In genomic region chr1:107748529-107748928, GRCh38 we compare ENCODE assay signal across 8 cellular contexts.
DNase-seq lines count a peak whose midpoint lies in the region; ATAC-seq, FAIRE-seq and TF ChIP-seq lines count a peak whose summit lies in the region.

No MANE protein-coding gene starts in this region.

- no peak overlapping the region for H3K23ac ChIP-seq in neuronal stem cell (ENCODE audit: low read depth, low read length, poor library complexity)

- no peaks in the 10 kb centered on the region for H3K36me3 ChIP-seq in neuronal stem cell (replicated peaks in 1 of 2; ENCODE audit: control insufficient read depth in 2 of 2, insufficient read depth in 2 of 2, low read length in 2 of 2)

- no peak overlapping the region for H2BK120ac ChIP-seq in neuronal stem cell (ENCODE audit: low read depth, low read length)

- no peak overlapping the region for H3K4ac ChIP-seq in neuronal stem cell (ENCODE audit: low read length)

- ATAC-seq in HG03354 (IDR thresholded peaks at IDR 0.05; ENCODE audit: poor library complexity, severe bottlenecking, unreplicated experiment) (no peak), HG03097 (IDR thresholded peaks at IDR 0.05; ENCODE audit: low FRiP score, unreplicated experiment) (no peak)

- no peak overlapping the region for H2BK5ac ChIP-seq in neuronal stem cell (ENCODE audit: low read length)

- no CpG with 5 or more reads among the region's 2 CpGs for WGBS in neuronal stem cell (ENCODE audit: extremely low coverage in 2 of 2, insufficient read length in 2 of 2, insufficient replicate concordance in 1 of 2), 2 donors

- TF ChIP-seq CTCF in 22Rv1 (IDR thresholded peaks at IDR 0.05) (peak; percentile 73), fibroblast of the aortic adventitia (IDR thresholded peaks at IDR 0.05; ENCODE audit: insufficient read depth, low read length) (peak; percentile 29)

- no peak overlapping the region for H3K27ac ChIP-seq in 22Rv1
- H3K27ac ChIP-seq in neuronal stem cell (replicated peaks; ENCODE audit: low read length), result no peak overlapping the region

- no peaks in the 10 kb centered on the region for H3K9me3 ChIP-seq in neuronal stem cell (replicated peaks in 1 of 2; ENCODE audit: control insufficient read depth in 2 of 2, insufficient read depth in 1 of 2, low read depth in 1 of 2, low read length in 2 of 2)

- no peak overlapping the region for H2BK15ac ChIP-seq in neuronal stem cell (ENCODE audit: low read length)

- H3K9ac ChIP-seq in neuronal stem cell (ENCODE audit: low read depth, low read length, poor library complexity), result no peak overlapping the region

- H4K8ac ChIP-seq in neuronal stem cell (ENCODE audit: low read depth, low read length), result no peak overlapping the region

- peak; percentile 86 for FAIRE-seq in RCC 7860 (lab: Jason Lieb, UNC)

- peak; percentile 41 for DNase-seq in H4 (ENCODE audit: low spot score)
- DNase-seq in RCC 7860 (ENCODE audit: low spot score), result peak; percentile 32
- peak; percentile 14 for DNase-seq in fibroblast of the aortic adventitia (ENCODE audit: low read depth)
- DNase-seq in neuronal stem cell (ENCODE audit: low spot score), result no peak
- no peak for DNase-seq in activated CD4-positive, alpha-beta T cell treated with anti-CD3 and anti-CD28 coated beads for 1 hour

- no peak overlapping the region for H3K14ac ChIP-seq in neuronal stem cell (ENCODE audit: low read length)

- H3K4me3 ChIP-seq in fibroblast of the aortic adventitia (ENCODE audit: low read depth, low read length) (no peak overlapping the region), neuronal stem cell (ENCODE audit: low read length in 2 of 2) (no peak overlapping the region)

- H2BK12ac ChIP-seq in neuronal stem cell (ENCODE audit: low read length), result no peak overlapping the region

- H3K4me1 ChIP-seq in neuronal stem cell (ENCODE audit: control insufficient read depth in 2 of 2, insufficient read depth in 1 of 2, low read depth in 1 of 2, low read length in 2 of 2), result no peaks in the 10 kb centered on the region

- no peak overlapping the region for H2AFZ ChIP-seq in neuronal stem cell (ENCODE audit: low read length)

- no peak overlapping the region for H2AK5ac ChIP-seq in neuronal stem cell (ENCODE audit: low read depth, low read length)

- no peaks in the 10 kb centered on the region for H3K27me3 ChIP-seq in neuronal stem cell (ENCODE audit: control insufficient read depth in 3 of 3, insufficient read depth in 3 of 3, low read depth in 1 of 3, low read length in 3 of 3)

- H4K91ac ChIP-seq in neuronal stem cell (ENCODE audit: low read depth, low read length, poor library complexity), result no peak overlapping the region

- no peaks in the 10 kb centered on the region for H3K79me1 ChIP-seq in neuronal stem cell (ENCODE audit: low read depth, low read length)

- H3K4me2 ChIP-seq in neuronal stem cell (ENCODE audit: insufficient read depth, low read length, poor library complexity, severe bottlenecking), result no peak overlapping the region

- H3K18ac ChIP-seq in neuronal stem cell (ENCODE audit: low read length), result no peak overlapping the region

Comparison
In these comparisons a context has a peak if more than half of its experiments do, and no peak if none do; other contexts are left out.
1. DNase-seq: peak in H4 (single experiment), RCC 7860 (single experiment) and fibroblast of the aortic adventitia (single experiment); none in neuronal stem cell (single experiment) and activated CD4-positive, alpha-beta T cell treated with anti-CD3 and anti-CD28 coated beads for 1 hour (single experiment).